ENCODE assay signal across 18 cellular contexts in genomic region chr1:61711969-61712368, GRCh38. TPM values are rescaled to one million over a fixed set of nuclear protein-coding genes. Genes with fewer than 3 reads are reported as not detected.
A peak's percentile ranks its signal among the peaks of the same experiment; 100 is the strongest.
DNase-seq lines count a peak whose midpoint lies in the region; ATAC-seq and TF ChIP-seq lines count a peak whose summit lies in the region.
"Had no signal": no experiment of that assay in that cellular context is flagged by ENCODE, and none has a peak within 500 bp of the region (broad histone marks: within the 10 kb centered on the region; RNA-seq: fewer than 3 reads in every experiment).

No MANE protein-coding gene starts in this region.

- no peak overlapping the region for H2AFZ ChIP-seq in PC-3 (ENCODE audit: low read length)
- H2AFZ ChIP-seq: GM23248 had no signal

- no peaks in the 10 kb centered on the region for H3K27me3 Mint-ChIP-seq in activated T-cell treated with anti-CD3 and anti-CD28 coated beads, Interleukin-2, amount 50 U/mL, for 24 hours
- H3K27me3 Mint-ChIP-seq in CD4-positive, alpha-beta T cell, result no peaks in the 10 kb centered on the region
- no peaks in the 10 kb centered on the region for H3K27me3 Mint-ChIP-seq in mesothelial cell of epicardium (ENCODE audit: low read depth)

- H3K4me3 Mint-ChIP-seq in activated T-cell treated with anti-CD3 and anti-CD28 coated beads, Interleukin-2, amount 50 U/mL, for 24 hours, result no peak overlapping the region
- no peak overlapping the region for H3K4me3 Mint-ChIP-seq in CD4-positive, alpha-beta T cell
- H3K4me3 Mint-ChIP-seq in mesothelial cell of epicardium, result no peak overlapping the region
- H3K4me3 Mint-ChIP-seq: CD14-positive monocyte; CD8-positive, alpha-beta T cell had no signal

- H3K9me3 ChIP-seq in CD4-positive, alpha-beta T cell (ENCODE audit: control insufficient read depth, low read length), result no peaks in the 10 kb centered on the region
- H3K9me3 ChIP-seq in PC-3 (ENCODE audit: low read length) (no peaks in the 10 kb centered on the region), spleen (no peaks in the 10 kb centered on the region)
- H3K9me3 ChIP-seq: A549, BLaER1 had no signal

- no peaks in the 10 kb centered on the region for H3K9me3 Mint-ChIP-seq in activated T-cell treated with anti-CD3 and anti-CD28 coated beads, Interleukin-2, amount 50 U/mL, for 24 hours
- no peaks in the 10 kb centered on the region for H3K9me3 Mint-ChIP-seq in CD4-positive, alpha-beta T cell
- no peaks in the 10 kb centered on the region for H3K9me3 Mint-ChIP-seq in mesothelial cell of epicardium
- H3K9me3 Mint-ChIP-seq: CD8-positive, alpha-beta T cell had no signal

- H3K4me3 ChIP-seq in PC-3 (ENCODE audit: low read length) (no peak overlapping the region), spleen (no peak overlapping the region)
- H3K4me3 ChIP-seq: A549, BLaER1, GM23248, K562 had no signal

- POLR2A ChIA-PET in CD4-positive, alpha-beta T cell (lab: Charles Lee), result no interaction called here
- POLR2A ChIA-PET in PC-3 (lab: Charles Lee; ENCODE audit: unreplicated experiment), result no interaction called here

- no peak overlapping the region for H3K9ac ChIP-seq in PC-3 (ENCODE audit: low read length)
- H3K9ac ChIP-seq: BLaER1, GM23248 had no signal

- H3K27ac ChIP-seq in CD4-positive, alpha-beta T cell (ENCODE audit: low read depth, low read length), result no peak overlapping the region
- H3K27ac ChIP-seq in PC-3 (ENCODE audit: low read length) (no peak overlapping the region), spleen (no peak overlapping the region)
- H3K27ac ChIP-seq: 22Rv1, A549, BLaER1, GM23248 had no signal

- ATAC-seq in CD4-positive, alpha-beta T cell (ENCODE audit: poor library complexity), result no peak
- peak; percentile 40; the same call in 1 of the 2 replicates for ATAC-seq in PC-3
- ATAC-seq: CD8-positive, alpha-beta T cell had no signal

- TF ChIP-seq CTCF in CD4-positive, alpha-beta T cell (IDR thresholded peaks at IDR 0.05), result no peak
- no peak for TF ChIP-seq CTCF in PC-3 (conservative IDR thresholded peaks at IDR 0.05; ENCODE audit: low read depth, low read length)
- TF ChIP-seq CTCF in mesothelial cell of epicardium (IDR thresholded peaks at IDR 0.05; ENCODE audit: unreplicated experiment), result no peak
- TF ChIP-seq CTCF in spleen (IDR thresholded peaks at IDR 0.05 in 8 of 11, conservative IDR thresholded peaks at IDR 0.05 in 3 of 11), result no peak

- H3K4me1 ChIP-seq in PC-3 (ENCODE audit: insufficient read depth, low read length), result peaks cover 13% of the 10 kb centered on the region; the same call in 1 of the 2 replicates
- H3K4me1 ChIP-seq in spleen, result peaks cover 0 to 12% (median 0%) of the 10 kb centered on the region in 6 donors

- H3K27me3 ChIP-seq in CD4-positive, alpha-beta T cell (ENCODE audit: control insufficient read depth, insufficient read depth, low read length), result no peaks in the 10 kb centered on the region
- no peaks in the 10 kb centered on the region for H3K27me3 ChIP-seq in PC-3 (ENCODE audit: low read length)
- no peaks in the 10 kb centered on the region for H3K27me3 ChIP-seq in spleen (replicated peaks in 1 of 7)
- H3K27me3 ChIP-seq: BLaER1 had no signal

- peaks cover 45% of the 10 kb centered on the region for H3K79me2 ChIP-seq in PC-3 (ENCODE audit: low read length)

- intact Hi-C loops in CD4-positive, alpha-beta T cell (cut with DNase I, micrococcal nuclease), result loop anchor here in 1 of 2 experiments (5.0 kb wide), 1 partner anchor 50 kb away; no protein-coding TSS in a partner anchor
- intact Hi-C loops in PC-3 (cut with micrococcal nuclease) (no loop called here), spleen (cut with DNase I; ENCODE audit: low total_unique reads) (no loop called here)

- H3K27ac Mint-ChIP-seq in activated T-cell treated with anti-CD3 and anti-CD28 coated beads, Interleukin-2, amount 50 U/mL, for 24 hours, result peak overlapping the region; percentile 15
- H3K27ac Mint-ChIP-seq in CD4-positive, alpha-beta T cell, result peak overlapping the region; percentile 7
- H3K27ac Mint-ChIP-seq in mesothelial cell of epicardium, result peak overlapping the region; percentile 28
- H3K27ac Mint-ChIP-seq: CD8-positive, alpha-beta T cell had no signal

- H3K9me2 ChIP-seq in PC-3 (replicated peaks; ENCODE audit: low read length), result no peaks in the 10 kb centered on the region

- BruUV-seq in PC-3 (replicated peaks; lab: Mats Ljungman, UMichigan), result no TSS peak

- no peak overlapping the region for H3K4me2 ChIP-seq in PC-3 (ENCODE audit: low read length)
- H3K4me2 ChIP-seq: A549, BLaER1 had no signal

- no peak for DNase-seq in activated T-cell treated with anti-CD3 and anti-CD28 coated beads, Interleukin-2, amount 50 U/mL, for 24 hours
- DNase-seq in activated T-cell treated with anti-CD3 and anti-CD28 coated beads, Interleukin-2, amount 50 U/mL, for 1 hour, result no peak
- no peak for DNase-seq in CD4-positive, alpha-beta T cell
- DNase-seq in PC-3 (peak; percentile 18), mesothelial cell of epicardium (ENCODE audit: low spot score in 2 of 2, unreplicated experiment in 2 of 2) (no peak), retina (no peak), spleen (no peak), HuH-7.5 (ENCODE audit: low spot score) (no peak)
- DNase-seq: Calu3; CD8-positive, alpha-beta T cell; DMS79 treated with DMSO at 0.1 percent for 48 hours; GF-D8 had no signal

- H3K36me3 ChIP-seq in PC-3 (ENCODE audit: low read depth, low read length), result peaks cover 20% of the 10 kb centered on the region
- H3K36me3 ChIP-seq in spleen, result peaks cover 3 to 72% (median 25%) of the 10 kb centered on the region in 6 donors

- H3K4me1 Mint-ChIP-seq in activated T-cell treated with anti-CD3 and anti-CD28 coated beads, Interleukin-2, amount 50 U/mL, for 24 hours (ENCODE audit: low read depth), result peaks cover 9% of the 10 kb centered on the region
- peaks cover 16% of the 10 kb centered on the region for H3K4me1 Mint-ChIP-seq in CD4-positive, alpha-beta T cell (ENCODE audit: low read depth)
- H3K4me1 Mint-ChIP-seq in mesothelial cell of epicardium, result peaks cover 4% of the 10 kb centered on the region

- no peaks in the 10 kb centered on the region for H3F3A ChIP-seq in PC-3 (ENCODE audit: low read length, unreplicated experiment)

- H3K36me3 Mint-ChIP-seq in activated T-cell treated with anti-CD3 and anti-CD28 coated beads, Interleukin-2, amount 50 U/mL, for 24 hours (ENCODE audit: low read depth), result peaks cover 73% of the 10 kb centered on the region
- H3K36me3 Mint-ChIP-seq in CD4-positive, alpha-beta T cell (ENCODE audit: low read depth), result peaks cover 61% of the 10 kb centered on the region
- peaks cover 30% of the 10 kb centered on the region for H3K36me3 Mint-ChIP-seq in mesothelial cell of epicardium

- no peak for TF ChIP-seq POLR2A in spleen (IDR thresholded peaks at IDR 0.05)

- CTCF ChIA-PET in CD4-positive, alpha-beta T cell (lab: Charles Lee), result no interaction called here
- CTCF ChIA-PET in PC-3 (lab: Charles Lee), result no interaction called here

- 0 out of 2 replicates have a peak, but pooled peaks cover 4% of the 10 kb centered on the region for H4K20me1 ChIP-seq in PC-3 (ENCODE audit: low read length)

RNA-seq across cellular contexts. Expression of gene TM2D1, which starts 13.0 kb away (rescaled TPM):
- total RNA-seq in CD4-positive, alpha-beta T cell, result 10 to 100 TPM; 12.0 to 13.7 TPM
- total RNA-seq in PC-3 (2014; rRNA removed) (24.6 and 48.0 TPM in 2 replicates), mesothelial cell of epicardium (55.5 to 62.4 TPM (median 55.5 TPM) in 3 replicates), spleen (10 to 100 TPM; 33.0 to 68.6 (median 47.7) TPM)
- 10 to 100 TPM; 17.0 to 23.2 (median 18.6) TPM for polyA plus RNA-seq in spleen

RNA-seq across cellular contexts. Expression of gene PATJ, which starts 30.3 kb away (rescaled TPM):
- 10 to 100 TPM; 50.4 to 54.1 TPM for total RNA-seq in CD4-positive, alpha-beta T cell
- 28.7 and 35.2 TPM in 2 replicates for total RNA-seq in PC-3 (2014; rRNA removed)
- 118 to 129 TPM (median 120 TPM) in 3 replicates for total RNA-seq in mesothelial cell of epicardium
- 10 to 100 TPM; 16.0 to 32.2 (median 21.5) TPM for total RNA-seq in spleen
- polyA plus RNA-seq in spleen, result 1 to 10 TPM; 2.3 to 4.1 (median 2.9) TPM
- polyA plus RNA-seq: K562 had no signal
